ENCODE assay signal across 8 cellular contexts in the genomic region with DNA sequence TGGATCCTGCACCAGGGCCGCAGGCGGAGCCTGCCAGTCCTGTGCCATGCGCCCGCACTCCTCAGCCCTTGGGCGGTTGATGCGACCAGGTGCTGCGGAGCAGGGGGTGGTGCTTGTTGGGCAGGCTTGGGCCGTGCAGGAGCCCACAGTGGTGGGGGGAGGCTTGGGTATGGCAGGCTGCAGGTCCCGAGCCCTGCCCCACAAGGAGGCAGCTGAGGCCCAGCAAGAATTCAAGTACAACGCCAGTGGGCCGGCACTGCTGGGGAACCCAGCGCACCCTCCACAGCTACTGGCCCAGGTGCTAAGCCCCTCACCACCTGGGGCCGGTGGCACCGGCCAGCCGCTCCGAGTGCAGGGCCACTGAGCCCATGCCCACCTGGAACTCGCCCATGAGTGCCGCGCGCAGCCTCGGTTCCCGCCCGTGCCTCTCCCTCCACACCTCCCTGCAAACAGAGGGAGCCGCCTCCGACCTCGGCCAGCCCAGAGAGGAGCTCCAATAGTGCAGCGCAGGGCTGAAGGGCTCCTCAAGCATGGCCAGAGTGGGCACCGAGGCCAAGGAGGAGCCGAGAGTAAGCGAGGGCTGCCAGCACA.
"Had no signal": no experiment of that assay in that cellular context is flagged by ENCODE, and none has a peak within 500 bp of the region (broad histone marks: within the 10 kb centered on the region; RNA-seq: fewer than 3 reads in every experiment).

No MANE protein-coding gene starts in this region.

- DNase-seq: GM23248, GOT3, H7, HFFc6, IMR-90 had no signal

- H3K4me3 Mint-ChIP-seq: HFFc6 had no signal

- H3K9ac ChIP-seq: GM23248 had no signal

- H3K27ac Mint-ChIP-seq: HFFc6 had no signal

- H3K27ac ChIP-seq: GM23248 had no signal

- H3K36me3 ChIP-seq: HAP-1 had no signal

- H3K4me3 ChIP-seq: GM23248, HAP-1, K562 had no signal

- ATAC-seq: HCT116, K562 had no signal

- H2AFZ ChIP-seq: GM23248 had no signal

- H3K9me3 ChIP-seq: HAP-1 had no signal
